In the genomic region with DNA sequence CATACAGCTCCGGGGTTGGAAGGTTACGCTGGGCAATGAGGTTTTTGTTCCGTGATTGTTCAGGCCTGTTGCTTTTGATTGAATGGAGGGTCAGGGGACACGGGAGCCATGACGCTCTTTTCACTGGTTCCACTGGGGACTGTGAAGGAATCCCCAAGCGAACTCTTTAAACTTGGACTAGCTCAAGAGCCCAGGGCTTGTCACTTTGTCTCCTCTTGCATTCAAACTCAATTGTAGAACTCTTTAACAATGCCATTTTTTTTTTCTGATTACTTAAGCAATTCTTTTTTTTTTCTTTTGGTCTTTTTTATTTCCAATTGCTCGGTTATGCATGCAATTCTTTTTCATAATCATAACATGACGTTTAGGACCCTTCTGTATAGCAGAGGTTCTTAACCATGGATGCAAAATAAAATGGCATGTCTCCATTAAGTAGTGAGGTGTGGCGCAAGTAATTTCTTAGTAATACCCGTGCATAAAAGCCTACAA, we compare ENCODE assay signal across 8 cellular contexts. TPM values are rescaled to one million over a fixed set of nuclear protein-coding genes. Genes with fewer than 3 reads are reported as not detected.
A peak's percentile ranks its signal among the peaks of the same experiment; 100 is the strongest.
DNase-seq lines count a peak whose midpoint lies in the region; ATAC-seq and TF ChIP-seq lines count a peak whose summit lies in the region.

No MANE protein-coding gene starts in this region.

- H3K27me3 ChIP-seq in NT2/D1 (ENCODE audit: insufficient read depth, insufficient read length) (peaks cover 9% of the 10 kb centered on the region), endocrine pancreas (ENCODE audit: control insufficient read depth, insufficient read depth, low read length) (no peaks in the 10 kb centered on the region), ovary (no peaks in the 10 kb centered on the region)

- no peaks in the 10 kb centered on the region for H3K9me3 ChIP-seq in ES-I3 (ENCODE audit: control insufficient read depth, insufficient read depth, low read length)
- H3K9me3 ChIP-seq in NT2/D1 (ENCODE audit: insufficient read depth, low read length) = no peaks in the 10 kb centered on the region
- H3K9me3 ChIP-seq in endocrine pancreas (ENCODE audit: control insufficient read depth, low read length) = no peaks in the 10 kb centered on the region
- no peaks in the 10 kb centered on the region for H3K9me3 ChIP-seq in ovary

- peak overlapping the region; percentile 56 to 67 for H3K27ac ChIP-seq in ovary

- H3K4me3 ChIP-seq in NT2/D1 (ENCODE audit: insufficient read length, low read depth) = peak overlapping the region; percentile 55
- peak overlapping the region; percentile 19 for H3K4me3 ChIP-seq in endocrine pancreas (ENCODE audit: control insufficient read depth, insufficient read depth, low read length)
- peak overlapping the region; percentile 55 for H3K4me3 ChIP-seq in ovary

- 35 to 42% (median 37%) methylated on average over 10 of the region's 10 CpGs for WGBS in ovary, 3 donors

- H3K9ac ChIP-seq in ES-I3 (ENCODE audit: low read depth, low read length) (peak overlapping the region; percentile 56), NT2/D1 (ENCODE audit: insufficient read length, low read depth) (peak overlapping the region; percentile 87), endocrine pancreas (ENCODE audit: control insufficient read depth, insufficient read depth, low read length) (peak overlapping the region; percentile 85)

- intact Hi-C loops in ovary (cut with DNase I) = loop anchor here in 2 of 4 donors (10.0 kb wide), 2 partner anchors 363 to 463 kb away; no protein-coding TSS in a partner anchor

- TF ChIP-seq EP300 in ovary (IDR thresholded peaks at IDR 0.05) = no peak

- TF ChIP-seq POLR2A in ovary (IDR thresholded peaks at IDR 0.05) = no peak

- H3K4me1 ChIP-seq in ES-I3 (ENCODE audit: insufficient read depth, low read length) = peaks cover 19% of the 10 kb centered on the region
- H3K4me1 ChIP-seq in NT2/D1 (ENCODE audit: insufficient read depth, insufficient read length) = no peaks in the 10 kb centered on the region
- no peaks in the 10 kb centered on the region for H3K4me1 ChIP-seq in endocrine pancreas (ENCODE audit: control insufficient read depth, insufficient read depth, low read length)
- peaks cover 3% of the 10 kb centered on the region for H3K4me1 ChIP-seq in ovary (ENCODE audit: insufficient read depth)

- ATAC-seq in GM21423 (IDR thresholded peaks at IDR 0.05; ENCODE audit: unreplicated experiment) = no peak
- no peak for ATAC-seq in HG03378 (IDR thresholded peaks at IDR 0.05; ENCODE audit: unreplicated experiment)
- no peak for ATAC-seq in GM19463 (IDR thresholded peaks at IDR 0.05; ENCODE audit: unreplicated experiment)
- no peak for ATAC-seq in GM18907 (IDR thresholded peaks at IDR 0.05; ENCODE audit: unreplicated experiment)

- H3K36me3 ChIP-seq in ES-I3 (ENCODE audit: insufficient read depth, low read length) = no peaks in the 10 kb centered on the region
- H3K36me3 ChIP-seq in NT2/D1 (ENCODE audit: insufficient read depth, insufficient read length, low read length) = no peaks in the 10 kb centered on the region
- H3K36me3 ChIP-seq in endocrine pancreas (ENCODE audit: control insufficient read depth, insufficient read depth, low read length) = no peaks in the 10 kb centered on the region
- H3K36me3 ChIP-seq in ovary = no peaks in the 10 kb centered on the region

- DNase-seq in NT2/D1 (ENCODE audit: low read depth, low spot score) (no peak), ovary (no peak)

- no peak for TF ChIP-seq CTCF in ovary (IDR thresholded peaks at IDR 0.05)

RNA-seq across cellular contexts. Expression of a gene that starts 0.4 kb away (rescaled TPM):
- total RNA-seq in ovary = 1 to 10 TPM in 6 of 7 donors, under 1 TPM in 1; 0.92 to 4.9 (median 1.3) TPM
- polyA plus RNA-seq in ovary = 1 to 10 TPM; 1.5 to 4.1 TPM

RNA-seq across cellular contexts. Expression of a gene that starts 38.3 kb away (rescaled TPM):
- total RNA-seq in ovary = 100 to 1,000 TPM; 162 to 429 (median 299) TPM
- polyA plus RNA-seq in ovary = 1,000 to 10,000 TPM in 1 of 2 donors, 100 to 1,000 TPM in 1; 404 to 1,033 TPM
